In genomic region chr6:165118736-165119135, GRCh38 we compare ENCODE assay signal across 21 cellular contexts.
"Had no signal": no experiment of that assay in that cellular context is flagged by ENCODE, and none has a peak within 500 bp of the region (broad histone marks: within the 10 kb centered on the region; RNA-seq: fewer than 3 reads in every experiment).

No MANE protein-coding gene starts in this region.

- DNase-seq: activated CD4-positive, alpha-beta memory T cell treated with anti-CD3 and anti-CD28 coated beads, Interleukin-2, amount 10 ng/mL, durations not matched to agents 7 days and 5 days; activated CD4-positive, alpha-beta T cell treated with anti-CD3 and anti-CD28 coated beads for 48 hours; activated effector memory CD4-positive, alpha-beta T cell treated with Interleukin-2 at 50 U/mL for 16 hours; activated naive CD4-positive, alpha-beta T cell treated with anti-CD3 and anti-CD28 coated beads for 36 hours; activated naive CD8-positive, alpha-beta T cell treated with anti-CD3 and anti-CD28 coated beads, Interleukin-2, amount 10 ng/mL, durations not matched to agents 7 days and 5 days; activated T-cell treated with anti-CD3 and anti-CD28 coated beads, Interleukin-2, amount 50 U/mL, for 72 hours; amniotic stem cell; colonic mucosa; effector memory CD8-positive, alpha-beta T cell; head of caudate nucleus; left cardiac atrium; nephron progenitor cell; sigmoid colon; spleen; stimulated activated CD4-positive, alpha-beta T cell treated with anti-CD3 and anti-CD28 coated beads, Interleukin-4, amount 100 ng/mL, for 24 hours; stimulated activated naive CD8-positive, alpha-beta T cell treated with anti-CD3 and anti-CD28 coated beads, Interleukin-15, Interleukin-2, amounts not matched to agents 100 U/mL and 50 U/mL, for 24 hours; T-helper 9 cell; upper lobe of right lung had no signal

- ATAC-seq: activated T-cell treated with anti-CD3 and anti-CD28 coated beads, Interleukin-2, amount 50 U/mL, for 72 hours; effector memory CD8-positive, alpha-beta T cell; gastroesophageal sphincter; left cardiac atrium; stimulated activated naive CD8-positive, alpha-beta T cell treated with anti-CD3 and anti-CD28 coated beads, Interleukin-15, Interleukin-2, amounts not matched to agents 100 U/mL and 50 U/mL, for 24 hours; upper lobe of right lung had no signal

- H3K27me3 ChIP-seq: breast epithelium, colonic mucosa, dorsolateral prefrontal cortex, gastroesophageal sphincter, sigmoid colon, spleen, upper lobe of right lung had no signal

- H3K36me3 ChIP-seq: breast epithelium, colonic mucosa, gastroesophageal sphincter, sigmoid colon, spleen, upper lobe of right lung had no signal

- H3K27ac ChIP-seq: colonic mucosa, gastroesophageal sphincter, sigmoid colon, spleen, upper lobe of right lung had no signal

- H3K9me3 ChIP-seq: colonic mucosa had no signal

- H3K4me3 ChIP-seq: breast epithelium, colonic mucosa, dorsolateral prefrontal cortex, gastroesophageal sphincter, sigmoid colon, spleen, upper lobe of right lung had no signal

- H3K4me1 ChIP-seq: breast epithelium, colonic mucosa, gastroesophageal sphincter, sigmoid colon, spleen, upper lobe of right lung had no signal
